ENCODE assay signal across 18 cellular contexts in the genomic region with DNA sequence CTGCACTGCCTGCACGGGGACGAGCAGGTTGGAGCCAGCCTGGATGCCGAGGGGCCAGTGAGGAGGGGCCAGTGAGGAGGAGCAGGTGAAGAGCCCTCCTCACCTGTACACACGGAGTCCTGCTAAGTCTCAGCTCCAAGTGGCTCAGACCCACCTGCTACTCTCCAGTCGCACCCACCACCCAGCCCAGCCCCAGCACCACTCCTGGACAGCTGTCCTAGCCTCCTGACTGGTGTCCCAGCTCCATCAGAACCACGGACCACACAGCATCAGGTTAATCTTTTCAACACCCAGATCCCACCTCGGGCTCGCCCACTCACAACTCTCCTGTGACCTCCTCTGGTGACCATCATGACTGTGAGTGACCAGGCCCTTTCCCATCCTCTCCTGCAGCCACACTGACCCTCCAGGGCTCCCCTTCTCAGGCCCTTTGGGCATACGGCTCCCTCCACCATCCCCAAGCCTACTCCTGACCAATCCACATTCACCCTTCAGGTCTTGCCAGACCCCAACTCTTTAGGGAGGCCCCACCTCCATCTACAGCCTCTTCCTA. TPM values are rescaled to one million over a fixed set of nuclear protein-coding genes. Genes with fewer than 3 reads are reported as not detected.
A peak's percentile ranks its signal among the peaks of the same experiment; 100 is the strongest.
DNase-seq lines count a peak whose midpoint lies in the region; ATAC-seq, FAIRE-seq and TF ChIP-seq lines count a peak whose summit lies in the region.
"Had no signal": no experiment of that assay in that cellular context is flagged by ENCODE, and none has a peak within 500 bp of the region (broad histone marks: within the 10 kb centered on the region; RNA-seq: fewer than 3 reads in every experiment).

No MANE protein-coding gene starts in this region.

- H3K4me3 ChIP-seq in liver (ENCODE audit: low read depth in 1 of 3, low read length in 3 of 3), result no peak overlapping the region
- no peak overlapping the region for H3K4me3 ChIP-seq in HepG2 (replicated peaks in 1 of 3; ENCODE audit: insufficient read depth in 1 of 3, low read depth in 2 of 3, low read length in 3 of 3)
- no peak overlapping the region for H3K4me3 ChIP-seq in duodenal mucosa (ENCODE audit: low read depth in 1 of 2, low read length in 2 of 2)
- H3K4me3 ChIP-seq in naive thymus-derived CD4-positive, alpha-beta T cell (ENCODE audit: low read length), result no peak overlapping the region
- H3K4me3 ChIP-seq in uterus, result no peak overlapping the region
- H3K4me3 ChIP-seq: adrenal gland, K562, SJCRH30 had no signal

- H3K27ac Mint-ChIP-seq in naive thymus-derived CD4-positive, alpha-beta T cell, result peak overlapping the region; percentile 90 to 100 (median 97)

- H3K36me3 Mint-ChIP-seq in naive thymus-derived CD4-positive, alpha-beta T cell, result no peaks in the 10 kb centered on the region

- no TSS peak for BruUV-seq in HepG2 (replicated peaks; lab: Mats Ljungman, UMichigan)

- H3K4me1 ChIP-seq in liver (ENCODE audit: control insufficient read depth in 4 of 4, insufficient read depth in 4 of 4, low read length in 3 of 4) (peaks cover 0 to 4% (median 0%) of the 10 kb centered on the region in 4 donors), HepG2 (ENCODE audit: insufficient read depth, low read length) (peaks cover 32% of the 10 kb centered on the region), duodenal mucosa (ENCODE audit: control insufficient read depth in 1 of 2, insufficient read depth in 2 of 2, low read length in 2 of 2) (peaks cover 20 to 24% of the 10 kb centered on the region in 2 donors), uterus (no peaks in the 10 kb centered on the region)
- peaks cover 26 to 33% of the 10 kb centered on the region in 2 donors for H3K4me1 ChIP-seq in naive thymus-derived CD4-positive, alpha-beta T cell (ENCODE audit: control insufficient read depth in 2 of 2, insufficient read depth in 2 of 2, low read length in 2 of 2)
- H3K4me1 ChIP-seq: SJCRH30 had no signal

- CTCF ChIA-PET in HepG2 (lab: Yijun Ruan, JAX; ENCODE audit: low intra/inter-chr PET ratio, low total read pairs), result no interaction called here
- CTCF ChIA-PET in naive thymus-derived CD4-positive, alpha-beta T cell (lab: Charles Lee), result interaction anchor here (0.7 to 6.8 kb wide), 11 partner anchors 10 to 231 kb away, joined by 3 to 117 read pairs (median 26); a partner anchor contains a TSS

- no peak for DNase-seq in HepG2 (ENCODE audit: low spot score)
- no peak for DNase-seq in naive thymus-derived CD4-positive, alpha-beta T cell
- no peak for DNase-seq in uterus
- DNase-seq in activated CD4-positive, alpha-beta T cell treated with anti-CD3 and anti-CD28 coated beads for 48 hours, result no peak
- DNase-seq: activated CD4-positive, CD25-positive, alpha-beta regulatory T cell treated with anti-CD3 and anti-CD28 coated beads, Interleukin-2, amount 50 U/mL, for 72 hours; NCI-H187; SJCRH30 had no signal

- H3K27me3 ChIP-seq in liver (ENCODE audit: control insufficient read depth in 4 of 4, insufficient read depth in 4 of 4, low read length in 3 of 4), result no peaks in the 10 kb centered on the region
- peaks cover 4 to 48% of the 10 kb centered on the region in 2 experiments; a peak in 4 of 5 replicates for H3K27me3 ChIP-seq in HepG2 (ENCODE audit: control insufficient read depth in 1 of 2, insufficient read depth in 2 of 2, low read length in 2 of 2)
- no peaks in the 10 kb centered on the region for H3K27me3 ChIP-seq in duodenal mucosa (ENCODE audit: control insufficient read depth in 1 of 2, insufficient read depth in 2 of 2, low read length in 2 of 2)
- no peaks in the 10 kb centered on the region for H3K27me3 ChIP-seq in naive thymus-derived CD4-positive, alpha-beta T cell (ENCODE audit: control insufficient read depth in 2 of 2, insufficient read depth in 2 of 2, low read length in 2 of 2)
- H3K27me3 ChIP-seq in uterus, result no peaks in the 10 kb centered on the region
- H3K27me3 ChIP-seq: adrenal gland, SJCRH30 had no signal

- H3K9ac ChIP-seq in liver (ENCODE audit: low read depth in 1 of 2, low read length in 2 of 2) (no peak overlapping the region), HepG2 (ENCODE audit: insufficient read depth, low read depth, low read length) (no peak overlapping the region), duodenal mucosa (ENCODE audit: low read depth in 1 of 2, low read length in 2 of 2) (peak overlapping the region in 1 of 2 donors; percentile 7)

- no peak overlapping the region for H3K4me2 ChIP-seq in HepG2 (ENCODE audit: low read depth, low read length)

- H3K27me3 Mint-ChIP-seq in naive thymus-derived CD4-positive, alpha-beta T cell, result no peaks in the 10 kb centered on the region

- H3K9me3 ChIP-seq in liver (ENCODE audit: control insufficient read depth in 4 of 4, low read length in 3 of 4), result no peaks in the 10 kb centered on the region
- H3K9me3 ChIP-seq in HepG2 (ENCODE audit: low read length), result no peaks in the 10 kb centered on the region
- H3K9me3 ChIP-seq in duodenal mucosa (ENCODE audit: control insufficient read depth in 1 of 2, low read length in 2 of 2), result no peaks in the 10 kb centered on the region
- H3K9me3 ChIP-seq in naive thymus-derived CD4-positive, alpha-beta T cell (ENCODE audit: control insufficient read depth in 2 of 3, low read length in 3 of 3), result no peaks in the 10 kb centered on the region
- no peaks in the 10 kb centered on the region for H3K9me3 ChIP-seq in uterus
- H3K9me3 ChIP-seq: adrenal gland, SJCRH30 had no signal

- peak overlapping the region; percentile 47 to 61 for H3K27ac ChIP-seq in liver (ENCODE audit: low read depth in 1 of 2, low read length in 2 of 2)
- no peak overlapping the region for H3K27ac ChIP-seq in HepG2 (ENCODE audit: extremely low read length, insufficient read depth, low read length)
- peak overlapping the region; percentile 46 for H3K27ac ChIP-seq in duodenal mucosa (ENCODE audit: low read depth, low read length)
- H3K27ac ChIP-seq in naive thymus-derived CD4-positive, alpha-beta T cell (ENCODE audit: low read depth, low read length), result peak overlapping the region; percentile 75
- H3K27ac ChIP-seq in uterus, result peak overlapping the region; percentile 55 to 71
- H3K27ac ChIP-seq: SJCRH30 had no signal

- H2AFZ ChIP-seq in HepG2 (ENCODE audit: low read length), result no peak overlapping the region

- TF ChIP-seq POLR2A in HepG2 (IDR thresholded peaks at IDR 0.05; ENCODE audit: insufficient read depth in 1 of 2, low read depth in 2 of 2, low read length in 2 of 2) (no peak), uterus (IDR thresholded peaks at IDR 0.05) (no peak)

- TF ChIP-seq RAD21 in liver (IDR thresholded peaks at IDR 0.05), result no peak
- TF ChIP-seq RAD21 in HepG2 (CRISPR knock-in tag; IDR thresholded peaks at IDR 0.05), result no peak

- in situ Hi-C loops in HepG2 (cut with HindIII; ENCODE audit: extremely low pct_ligation_motif_present, low pct_unique_long_range_greater_than_20kb), result no loop called here

- POLR2A ChIA-PET in HepG2 (lab: Yijun Ruan, JAX), result no interaction called here
- POLR2A ChIA-PET in naive thymus-derived CD4-positive, alpha-beta T cell (lab: Charles Lee), result interaction anchor here (0.8 to 12.0 kb wide), 12 partner anchors 8 to 301 kb away, joined by 4 to 236 read pairs (median 14); a partner anchor contains a TSS

- H3K36me3 ChIP-seq in liver (ENCODE audit: control insufficient read depth in 4 of 4, insufficient read depth in 3 of 4, low read depth in 1 of 4, low read length in 3 of 4) (no peaks in the 10 kb centered on the region), HepG2 (replicated peaks in 1 of 2; ENCODE audit: control insufficient read depth in 1 of 2, insufficient read depth in 2 of 2, low read length in 2 of 2) (no peaks in the 10 kb centered on the region), duodenal mucosa (ENCODE audit: control insufficient read depth in 1 of 2, insufficient read depth in 2 of 2, low read length in 2 of 2) (no peaks in the 10 kb centered on the region), uterus (no peaks in the 10 kb centered on the region)
- H3K36me3 ChIP-seq in naive thymus-derived CD4-positive, alpha-beta T cell (ENCODE audit: control insufficient read depth in 2 of 3, insufficient read depth in 3 of 3, low read length in 3 of 3), result no peaks in the 10 kb centered on the region
- H3K36me3 ChIP-seq: adrenal gland, SJCRH30 had no signal

- peaks cover 0 to 4% (median 0%) of the 10 kb centered on the region in 11 donors for H3K9me3 Mint-ChIP-seq in naive thymus-derived CD4-positive, alpha-beta T cell

- intact Hi-C loops in HepG2 (cut with micrococcal nuclease; ENCODE audit: unreplicated experiment) (no loop called here), uterus (cut with DNase I; ENCODE audit: low total_unique reads) (no loop called here)
- intact Hi-C loops in naive thymus-derived CD4-positive, alpha-beta T cell (cut with micrococcal nuclease), result no loop called here

- H4K20me1 ChIP-seq in HepG2 (ENCODE audit: insufficient read depth, low read length), result no peaks in the 10 kb centered on the region

- 94% methylated on average over 9 of the region's 9 CpGs for WGBS in liver
- 22% methylated on average over 4 of the region's 9 CpGs for WGBS in HepG2 (ENCODE audit: low lambda C conversion rate)

- FAIRE-seq in HepG2 (lab: Jason Lieb, UNC), result no peak
- FAIRE-seq: frontal cortex, G401.6, K562, keratinocyte had no signal

- no peak for TF ChIP-seq EP300 in HepG2 (IDR thresholded peaks at IDR 0.05; ENCODE audit: low read depth in 2 of 2, low read length in 2 of 2)
- TF ChIP-seq EP300 in HepG2 (CRISPR knock-in tag; IDR thresholded peaks at IDR 0.05; ENCODE audit: borderline replicate concordance), result no peak

- no peak for ATAC-seq in HepG2
- no peak for ATAC-seq in naive thymus-derived CD4-positive, alpha-beta T cell
- no peak for ATAC-seq in HG03097 (IDR thresholded peaks at IDR 0.05; ENCODE audit: low FRiP score, unreplicated experiment)
- no peak for ATAC-seq in GM18517 (IDR thresholded peaks at IDR 0.05; ENCODE audit: unreplicated experiment)
- ATAC-seq: K562 had no signal

- H3K4me3 Mint-ChIP-seq in naive thymus-derived CD4-positive, alpha-beta T cell, result peak overlapping the region in 9 of 10 donors; percentile 34 to 87 (median 83)

- no peaks in the 10 kb centered on the region for H3K79me2 ChIP-seq in HepG2 (ENCODE audit: insufficient read depth, low read length)

- H3K4me1 Mint-ChIP-seq in naive thymus-derived CD4-positive, alpha-beta T cell, result peaks cover 31 to 66% (median 48%) of the 10 kb centered on the region in 7 donors

- TF ChIP-seq CTCF in liver (IDR thresholded peaks at IDR 0.05; ENCODE audit: low read depth, low read length, missing input control) (no peak), HepG2 (CRISPR knock-in tag; IDR thresholded peaks at IDR 0.05) (no peak), uterus (IDR thresholded peaks at IDR 0.05) (no peak)

RNA-seq across cellular contexts. Expression of a gene that starts 13.8 kb away (rescaled TPM):
- total RNA-seq in liver (1 to 10 TPM in 1 of 2 donors, under 1 TPM in 1; 0.14 to 1.0 TPM), HepG2 (2016; rRNA removed; fragmentation: Illumina TruSeq; extraction: Trizol) (not detected in 2 replicates), uterus (1 to 10 TPM; 1.2 to 9.2 (median 4.5) TPM)
- polyA plus RNA-seq in liver (under 1 TPM; 0.08 to 0.33 TPM), HepG2 (2011; rRNA removed) (0.03 TPM in 1 of 2 replicates, not detected in the other)
- total RNA-seq in HepG2 (2016; cell fraction: cytosol; rRNA removed; fragmentation: Illumina TruSeq; extraction: Trizol; ENCODE audit: low read depth), result not detected in 2 replicates
- total RNA-seq in HepG2 (2016; cell fraction: insoluble cytoplasmic fraction; rRNA removed; fragmentation: Illumina TruSeq; extraction: Trizol), result not detected in 2 replicates
- total RNA-seq in HepG2 (2016; cell fraction: membrane; rRNA removed; fragmentation: Illumina TruSeq; extraction: Trizol), result not detected in 2 replicates
- not detected in 2 replicates for total RNA-seq in HepG2 (2016; cell fraction: nucleus; rRNA removed; fragmentation: Illumina TruSeq; extraction: Trizol)
- 0.03 TPM in 1 of 2 replicates, not detected in the other for polyA plus RNA-seq in HepG2 (2011; cell fraction: cytosol; rRNA removed)
- polyA plus RNA-seq in HepG2 (2011; cell fraction: nucleus; rRNA removed), result 0.08 TPM in 1 of 2 replicates, not detected in the other
- not detected in 2 replicates for polyA plus RNA-seq in HepG2 (2012)
- polyA plus RNA-seq in HepG2 (2016; cell fraction: cytosol; fragmentation: Illumina TruSeq; extraction: Trizol; ENCODE audit: low read depth), result not detected in 2 replicates
- polyA plus RNA-seq in HepG2 (2016; cell fraction: insoluble cytoplasmic fraction; fragmentation: Illumina TruSeq; extraction: Trizol; ENCODE audit: low read depth), result not detected in 2 replicates
- not detected in 2 replicates for polyA plus RNA-seq in HepG2 (2016; cell fraction: membrane; fragmentation: Illumina TruSeq; extraction: Trizol; ENCODE audit: low read depth)
- polyA plus RNA-seq in HepG2 (2016; cell fraction: nucleus; fragmentation: Illumina TruSeq; extraction: Trizol; ENCODE audit: insufficient read depth, low read depth), result not detected in 2 replicates
- not detected in 2 replicates for polyA minus RNA-seq in HepG2 (2011; rRNA and poly(A)+ RNA removed; ENCODE audit: low replicate concordance)
- not detected in 2 replicates for polyA minus RNA-seq in HepG2 (2011; cell fraction: cytosol; rRNA and poly(A)+ RNA removed)
- polyA minus RNA-seq in HepG2 (2011; cell fraction: nucleus; rRNA and poly(A)+ RNA removed), result not detected in 2 replicates
- total RNA-seq in naive thymus-derived CD4-positive, alpha-beta T cell, result under 1 TPM in 4 of 5 experiments, not detected in 1; 0.07 to 0.24 (median 0.18) TPM
- polyA plus RNA-seq in naive thymus-derived CD4-positive, alpha-beta T cell, result under 1 TPM; 0.24 to 0.27 TPM
- total RNA-seq: K562 had no signal
- polyA plus RNA-seq: K562, keratinocyte had no signal

RNA-seq across cellular contexts. Expression of a gene that starts 21.0 kb away (rescaled TPM):
- total RNA-seq in liver (under 1 TPM; 0.05 to 0.25 TPM), HepG2 (2016; rRNA removed; fragmentation: Illumina TruSeq; extraction: Trizol) (0.45 and 0.46 TPM in 2 replicates), uterus (1 to 10 TPM in 2 of 4 donors, under 1 TPM in 1, not detected in 1; 0.95 to 3.5 (median 2.1) TPM)
- polyA plus RNA-seq in liver (under 1 TPM in 1 of 2 donors, not detected in 1; 0.06 TPM), HepG2 (2011; rRNA removed) (0.18 and 0.20 TPM in 2 replicates)
- 1.1 and 1.3 TPM in 2 replicates for total RNA-seq in HepG2 (2016; cell fraction: cytosol; rRNA removed; fragmentation: Illumina TruSeq; extraction: Trizol; ENCODE audit: low read depth)
- total RNA-seq in HepG2 (2016; cell fraction: insoluble cytoplasmic fraction; rRNA removed; fragmentation: Illumina TruSeq; extraction: Trizol), result 0.13 and 0.54 TPM in 2 replicates
- total RNA-seq in HepG2 (2016; cell fraction: membrane; rRNA removed; fragmentation: Illumina TruSeq; extraction: Trizol), result 1.2 and 1.5 TPM in 2 replicates
- total RNA-seq in HepG2 (2016; cell fraction: nucleus; rRNA removed; fragmentation: Illumina TruSeq; extraction: Trizol), result 0.38 TPM in 1 of 2 replicates, not detected in the other
- 0.13 TPM in 2 replicates for polyA plus RNA-seq in HepG2 (2011; cell fraction: cytosol; rRNA removed)
- 0.09 TPM in 1 of 2 replicates, not detected in the other for polyA plus RNA-seq in HepG2 (2011; cell fraction: nucleus; rRNA removed)
- polyA plus RNA-seq in HepG2 (2012), result 0.40 and 0.64 TPM in 2 replicates
- polyA plus RNA-seq in HepG2 (2016; cell fraction: cytosol; fragmentation: Illumina TruSeq; extraction: Trizol; ENCODE audit: low read depth), result 1.2 and 2.4 TPM in 2 replicates
- 0.73 and 1.0 TPM in 2 replicates for polyA plus RNA-seq in HepG2 (2016; cell fraction: insoluble cytoplasmic fraction; fragmentation: Illumina TruSeq; extraction: Trizol; ENCODE audit: low read depth)
- polyA plus RNA-seq in HepG2 (2016; cell fraction: membrane; fragmentation: Illumina TruSeq; extraction: Trizol; ENCODE audit: low read depth), result 1.4 and 1.6 TPM in 2 replicates
- 0.68 and 1.4 TPM in 2 replicates for polyA plus RNA-seq in HepG2 (2016; cell fraction: nucleus; fragmentation: Illumina TruSeq; extraction: Trizol; ENCODE audit: insufficient read depth, low read depth)
- polyA minus RNA-seq in HepG2 (2011; rRNA and poly(A)+ RNA removed; ENCODE audit: low replicate concordance), result not detected in 2 replicates
- polyA minus RNA-seq in HepG2 (2011; cell fraction: cytosol; rRNA and poly(A)+ RNA removed), result 0.09 TPM in 1 of 2 replicates, not detected in the other
- 0.12 TPM in 1 of 2 replicates, not detected in the other for polyA minus RNA-seq in HepG2 (2011; cell fraction: nucleus; rRNA and poly(A)+ RNA removed)
- 1 to 10 TPM in 2 of 5 experiments, under 1 TPM in 3; 0.10 to 1.4 (median 0.46) TPM for total RNA-seq in naive thymus-derived CD4-positive, alpha-beta T cell
- under 1 TPM; 0.20 to 0.89 TPM for polyA plus RNA-seq in naive thymus-derived CD4-positive, alpha-beta T cell

RNA-seq across cellular contexts. Expression of a gene that starts 45.7 kb away (rescaled TPM):
- 10 to 100 TPM in 1 of 2 donors, not detected in 1; 12.0 TPM for total RNA-seq in liver
- under 1 TPM in 1 of 2 donors, not detected in 1; 0.16 TPM for polyA plus RNA-seq in liver
- total RNA-seq in HepG2 (2016; rRNA removed; fragmentation: Illumina TruSeq; extraction: Trizol), result not detected in 2 replicates
- total RNA-seq in HepG2 (2016; cell fraction: cytosol; rRNA removed; fragmentation: Illumina TruSeq; extraction: Trizol; ENCODE audit: low read depth), result not detected in 2 replicates
- not detected in 2 replicates for total RNA-seq in HepG2 (2016; cell fraction: insoluble cytoplasmic fraction; rRNA removed; fragmentation: Illumina TruSeq; extraction: Trizol)
- total RNA-seq in HepG2 (2016; cell fraction: membrane; rRNA removed; fragmentation: Illumina TruSeq; extraction: Trizol), result not detected in 2 replicates
- total RNA-seq in HepG2 (2016; cell fraction: nucleus; rRNA removed; fragmentation: Illumina TruSeq; extraction: Trizol), result not detected in 2 replicates
- polyA plus RNA-seq in HepG2 (2011; rRNA removed), result not detected in 2 replicates
- not detected in 2 replicates for polyA plus RNA-seq in HepG2 (2011; cell fraction: cytosol; rRNA removed)
- not detected in 2 replicates for polyA plus RNA-seq in HepG2 (2011; cell fraction: nucleus; rRNA removed)
- polyA plus RNA-seq in HepG2 (2012), result not detected in 2 replicates
- not detected in 2 replicates for polyA plus RNA-seq in HepG2 (2016; cell fraction: cytosol; fragmentation: Illumina TruSeq; extraction: Trizol; ENCODE audit: low read depth)
- not detected in 2 replicates for polyA plus RNA-seq in HepG2 (2016; cell fraction: insoluble cytoplasmic fraction; fragmentation: Illumina TruSeq; extraction: Trizol; ENCODE audit: low read depth)
- polyA plus RNA-seq in HepG2 (2016; cell fraction: membrane; fragmentation: Illumina TruSeq; extraction: Trizol; ENCODE audit: low read depth), result not detected in 2 replicates
- polyA plus RNA-seq in HepG2 (2016; cell fraction: nucleus; fragmentation: Illumina TruSeq; extraction: Trizol; ENCODE audit: insufficient read depth, low read depth), result not detected in 2 replicates
- polyA minus RNA-seq in HepG2 (2011; rRNA and poly(A)+ RNA removed; ENCODE audit: low replicate concordance), result not detected in 2 replicates
- polyA minus RNA-seq in HepG2 (2011; cell fraction: cytosol; rRNA and poly(A)+ RNA removed), result not detected in 2 replicates
- polyA minus RNA-seq in HepG2 (2011; cell fraction: nucleus; rRNA and poly(A)+ RNA removed), result not detected in 2 replicates
- 1 to 10 TPM in 1 of 5 experiments, not detected in 4; 2.5 TPM for total RNA-seq in naive thymus-derived CD4-positive, alpha-beta T cell
- not detected for polyA plus RNA-seq in naive thymus-derived CD4-positive, alpha-beta T cell
- under 1 TPM in 1 of 4 donors, not detected in 3; 0.35 TPM for total RNA-seq in uterus
- total RNA-seq: adrenal gland, dermis microvascular lymphatic vessel endothelial cell, frontal cortex, K562, occipital lobe, SJCRH30 had no signal
- polyA plus RNA-seq: K562, keratinocyte had no signal
